ENCODE assay signal across 14 cellular contexts in the genomic region with DNA sequence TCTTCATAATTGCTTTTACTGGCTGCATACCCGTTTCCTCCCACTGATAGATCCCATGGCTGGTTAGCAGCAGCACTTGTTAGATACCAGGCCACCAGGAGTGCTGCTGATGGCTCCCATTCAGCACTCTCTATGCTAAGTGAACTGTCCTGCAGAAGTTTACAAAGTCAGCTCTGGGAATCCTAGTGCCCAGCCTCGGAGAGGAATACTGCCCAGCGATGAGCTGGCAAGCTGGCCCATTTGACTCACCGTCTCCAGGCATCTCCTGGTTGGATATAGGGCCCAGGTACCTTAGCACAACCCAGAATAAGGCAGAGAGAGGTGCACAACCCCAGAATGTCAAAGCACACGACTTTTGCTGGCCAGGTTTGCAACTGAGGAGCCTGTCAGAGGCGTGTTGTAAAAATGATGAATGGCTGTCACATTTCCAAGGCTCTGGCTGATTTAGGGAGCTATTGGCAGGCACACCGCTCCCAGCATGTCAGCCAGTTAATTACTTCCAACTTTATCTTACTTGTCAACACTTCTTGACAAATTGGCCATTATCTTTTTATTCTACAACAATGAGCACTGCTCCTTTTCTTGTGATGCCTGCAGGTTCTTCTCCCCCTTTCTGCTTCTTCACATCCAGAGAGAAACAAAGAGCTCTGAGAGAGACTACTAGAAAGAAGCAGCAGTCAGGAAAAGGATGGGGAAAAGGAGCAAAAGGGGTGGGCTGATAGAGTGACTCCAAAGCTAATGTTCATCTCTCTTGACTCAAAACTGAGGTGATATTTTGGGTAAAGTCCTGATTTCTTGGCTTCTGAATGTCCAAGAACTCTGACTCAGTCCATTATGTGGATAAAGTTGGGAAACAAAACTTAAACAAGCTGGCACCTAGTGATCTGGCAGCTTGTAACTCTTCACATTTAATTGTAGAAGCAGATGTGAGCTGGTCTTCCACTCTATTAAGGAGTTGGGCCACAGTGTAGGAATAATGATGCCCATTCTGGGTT. TPM values are rescaled to one million over a fixed set of nuclear protein-coding genes. Genes with fewer than 3 reads are reported as not detected.
DNase-seq lines count a peak whose midpoint lies in the region; ATAC-seq and TF ChIP-seq lines count a peak whose summit lies in the region.
"Had no signal": no experiment of that assay in that cellular context is flagged by ENCODE, and none has a peak within 500 bp of the region (broad histone marks: within the 10 kb centered on the region; RNA-seq: fewer than 3 reads in every experiment).

No MANE protein-coding gene starts in this region.

- WGBS in lower leg skin, 2 donors, result 37% methylated on average over 7 of the region's 7 CpGs

- no peaks in the 10 kb centered on the region for H3K4me1 ChIP-seq in OCI-LY7 (ENCODE audit: insufficient read depth, low read length, poor library complexity, severe bottlenecking)

- DNase-seq in AG10803 (ENCODE audit: low read depth), result peak; percentile 64
- peak; percentile 1 for DNase-seq in NCI-H146 treated with DMSO at 0.1 percent for 48 hours (lab: John Stamatoyannopoulos, UW; ENCODE audit: unreplicated experiment)
- peak; percentile 53 for DNase-seq in astrocyte of the hippocampus (ENCODE audit: low read depth, low spot score)
- peak; percentile 48 for DNase-seq in islet precursor cell
- no peak for DNase-seq in NCI-H774 (lab: John Stamatoyannopoulos, UW)
- DNase-seq in lower leg skin (ENCODE audit: low spot score in 2 of 2), result no peak
- no peak for DNase-seq in OCI-LY7 (ENCODE audit: low spot score)
- DNase-seq: activated CD8-positive, alpha-beta memory T cell treated with anti-CD3 and anti-CD28 coated beads for 24 hours; activated naive CD8-positive, alpha-beta T cell treated with anti-CD3 and anti-CD28 coated beads for 36 hours; occipital lobe; stimulated activated CD4-positive, alpha-beta T cell treated with anti-CD3 and anti-CD28 coated beads, Interleukin-2, amount 100 ng/mL, for 48 hours had no signal

- no peaks in the 10 kb centered on the region for H3K9me3 ChIP-seq in OCI-LY7 (ENCODE audit: low read length)

- intact Hi-C loops in lower leg skin (cut with DNase I; ENCODE audit: low total_unique reads), result no loop called here
- intact Hi-C loops in OCI-LY7 (cut with micrococcal nuclease; ENCODE audit: unreplicated experiment), result no loop called here

- BruUV-seq in OCI-LY7 (replicated peaks; lab: Mats Ljungman, UMichigan), result no TSS peak

- H4K20me1 ChIP-seq in OCI-LY7 (ENCODE audit: insufficient read depth, low read length), result no peaks in the 10 kb centered on the region

- H3K79me2 ChIP-seq in OCI-LY7 (ENCODE audit: insufficient read depth, low read depth, low read length), result no peaks in the 10 kb centered on the region

- H3K27ac ChIP-seq in OCI-LY7 (ENCODE audit: low read depth, low read length, poor library complexity, severe bottlenecking), result no peak overlapping the region

- H3K4me2 ChIP-seq in OCI-LY7 (ENCODE audit: low read length), result no peak overlapping the region

- no peak overlapping the region for H2AFZ ChIP-seq in OCI-LY7 (ENCODE audit: low read length)

- ATAC-seq in HG03196 (IDR thresholded peaks at IDR 0.05; ENCODE audit: unreplicated experiment), result no peak

- TF ChIP-seq CTCF in AG10803 (conservative IDR thresholded peaks at IDR 0.05; ENCODE audit: low read length) (0 out of 2 replicates have a peak, but pooled peaks have one; percentile 6), lower leg skin (IDR thresholded peaks at IDR 0.05) (no peak), OCI-LY7 (conservative IDR thresholded peaks at IDR 0.05; ENCODE audit: low read length) (no peak)

- H3K4me3 ChIP-seq in AG10803 (ENCODE audit: low read length), result no peak overlapping the region
- H3K4me3 ChIP-seq in lower leg skin (ENCODE audit: low read depth, poor library complexity, severe bottlenecking), result no peak overlapping the region
- no peak overlapping the region for H3K4me3 ChIP-seq in OCI-LY7 (ENCODE audit: low read depth, low read length, poor library complexity, severe bottlenecking)

- no peaks in the 10 kb centered on the region for H3K9me2 ChIP-seq in OCI-LY7 (ENCODE audit: insufficient read depth, low read length)

- H3K36me3 ChIP-seq in OCI-LY7 (ENCODE audit: insufficient read depth, low read length), result peaks cover 38% of the 10 kb centered on the region; the same call in 1 of the 2 replicates

- TF ChIP-seq POLR2A in lower leg skin (IDR thresholded peaks at IDR 0.05), result no peak

- POLR2A ChIA-PET in OCI-LY7 (lab: Charles Lee), result interaction anchor here (0.6 kb wide), 1 partner anchor 14 kb away, joined by 5 read pairs; no protein-coding TSS in a partner anchor

- CTCF ChIA-PET in OCI-LY7 (lab: Charles Lee; ENCODE audit: unreplicated experiment), result no interaction called here

RNA-seq across cellular contexts. Expression of a gene that starts 10.8 kb away (rescaled TPM):
- total RNA-seq in lower leg skin (10 to 100 TPM in 1 of 4 donors, 1 to 10 TPM in 3; 1.3 to 16.6 (median 2.9) TPM), OCI-LY7 (2022) (not detected in 2 replicates)
- not detected in 2 replicates for total RNA-seq in OCI-LY7 (2014; rRNA removed; shearing (Covaris generic))
- total RNA-seq: activated naive CD8-positive, alpha-beta T cell treated with anti-CD3 and anti-CD28 coated beads for 36 hours; endothelial cell of umbilical vein; LHCN-M2; occipital lobe had no signal

Comparison
In these comparisons a context has a peak if more than half of its experiments do, and no peak if none do; other contexts are left out.
1. DNase-seq: peak in AG10803 (single experiment), NCI-H146 treated with DMSO at 0.1 percent for 48 hours (single experiment), astrocyte of the hippocampus (single experiment) and islet precursor cell (single experiment); none in NCI-H774 (single experiment), lower leg skin (0 of 2) and OCI-LY7 (single experiment).